In genomic region chr19:17418710-17419109, GRCh38 we compare ENCODE assay signal across 12 cellular contexts. TPM values are rescaled to one million over a fixed set of nuclear protein-coding genes. Genes with fewer than 3 reads are reported as not detected.
DNase-seq lines count a peak whose midpoint lies in the region; ATAC-seq, FAIRE-seq and TF ChIP-seq lines count a peak whose summit lies in the region.
"Had no signal": no experiment of that assay in that cellular context is flagged by ENCODE, and none has a peak within 500 bp of the region (broad histone marks: within the 10 kb centered on the region; RNA-seq: fewer than 3 reads in every experiment).

No MANE protein-coding gene starts in this region.

- H3K79me2 ChIP-seq in HepG2 (ENCODE audit: insufficient read depth, low read length) = no peaks in the 10 kb centered on the region

- no peak for FAIRE-seq in HepG2 (lab: Jason Lieb, UNC)

- ATAC-seq in HepG2 (no peak), right lobe of liver (no peak), HG03097 (IDR thresholded peaks at IDR 0.05; ENCODE audit: low FRiP score, unreplicated experiment) (no peak), HG02571 (IDR thresholded peaks at IDR 0.05; ENCODE audit: unreplicated experiment) (no peak)

- WGBS in HepG2 (ENCODE audit: low lambda C conversion rate) = 82% methylated on average over 3 of the region's 3 CpGs
- WGBS in right lobe of liver (ENCODE audit: insufficient coverage, low coverage, low lambda C conversion rate, missing lambda C conversion rate) = 62% methylated on average over 3 of the region's 3 CpGs

- TF ChIP-seq RAD21 in HepG2 (CRISPR knock-in tag; IDR thresholded peaks at IDR 0.05) = no peak

- H3K4me1 ChIP-seq in HepG2 (ENCODE audit: insufficient read depth, low read length) (peaks cover 17% of the 10 kb centered on the region), right lobe of liver (peaks cover 0 to 13% (median 0%) of the 10 kb centered on the region in 4 donors), iPS-15b (ENCODE audit: control insufficient read depth, insufficient read depth, low read length) (peaks cover 7% of the 10 kb centered on the region)

- intact Hi-C loops in HepG2 (cut with micrococcal nuclease; ENCODE audit: unreplicated experiment) = loop anchor here (1.0 kb wide), 1 partner anchor 13 kb away; the partner anchor contains the start of gene BST2
- intact Hi-C loops in right lobe of liver (cut with DNase I) = no loop called here

- POLR2A ChIA-PET in HepG2 (lab: Yijun Ruan, JAX) = interaction anchor here (1.8 to 2.0 kb wide), 3 partner anchors 12 to 109 kb away, joined by 5 to 76 read pairs (median 5); partner anchors contain the start of genes BST2 and DDA1

- H4K20me1 ChIP-seq in HepG2 (ENCODE audit: insufficient read depth, low read length) = no peaks in the 10 kb centered on the region

- H3K4me2 ChIP-seq in HepG2 (ENCODE audit: low read depth, low read length) = peak overlapping the region; percentile 91

- H3K4me3 ChIP-seq in HepG2 (replicated peaks in 1 of 3; ENCODE audit: insufficient read depth in 1 of 3, low read depth in 2 of 3, low read length in 3 of 3) = peak overlapping the region in 2 of 3 experiments; percentile 62 to 82; a peak in 2 of 6 replicates
- peak overlapping the region in 1 of 3 donors; percentile 90 for H3K4me3 ChIP-seq in right lobe of liver
- peak overlapping the region; percentile 76; the same call in 1 of the 2 replicates for H3K4me3 ChIP-seq in WI38 (ENCODE audit: low read depth, low read length)
- peak overlapping the region; percentile 53 for H3K4me3 ChIP-seq in iPS-15b (ENCODE audit: low read depth, low read length)

- no peaks in the 10 kb centered on the region for H3K27me3 ChIP-seq in HepG2 (ENCODE audit: control insufficient read depth in 1 of 2, insufficient read depth in 2 of 2, low read length in 2 of 2)
- H3K27me3 ChIP-seq in right lobe of liver = no peaks in the 10 kb centered on the region
- H3K27me3 ChIP-seq in iPS-15b (ENCODE audit: control insufficient read depth, insufficient read depth, low read length) = peaks cover 1% of the 10 kb centered on the region

- H3K36me3 ChIP-seq in HepG2 (replicated peaks in 1 of 2; ENCODE audit: control insufficient read depth in 1 of 2, insufficient read depth in 2 of 2, low read length in 2 of 2) (peaks cover 1 to 17% of the 10 kb centered on the region in 2 experiments; a peak in 2 of 5 replicates), right lobe of liver (peaks cover 0 to 4% (median 0%) of the 10 kb centered on the region in 4 donors), iPS-15b (ENCODE audit: control insufficient read depth, insufficient read depth, low read length) (no peaks in the 10 kb centered on the region)

- DNase-seq in HepG2 (ENCODE audit: low spot score) = no peak
- DNase-seq in right lobe of liver = no peak
- DNase-seq in iPS-NIHi11 (ENCODE audit: low spot score) = no peak
- no peak for DNase-seq in COLO668 (lab: John Stamatoyannopoulos, UW; ENCODE audit: unreplicated experiment)
- DNase-seq: activated CD4-positive, alpha-beta T cell treated with anti-CD3 and anti-CD28 coated beads, Interleukin-2, amount 50 U/mL, for 4 hours; DMS153; effector memory CD4-positive, alpha-beta T cell had no signal

- no peaks in the 10 kb centered on the region for H3K9me3 ChIP-seq in HepG2 (ENCODE audit: low read length)
- H3K9me3 ChIP-seq in right lobe of liver = no peaks in the 10 kb centered on the region
- H3K9me3 ChIP-seq in iPS-15b (ENCODE audit: control insufficient read depth, insufficient read depth, low read length) = no peaks in the 10 kb centered on the region

- H3K27ac ChIP-seq in HepG2 (ENCODE audit: extremely low read length, insufficient read depth, low read length) (peak overlapping the region; percentile 65), right lobe of liver (peak overlapping the region in 1 of 3 donors; percentile 56)

- no peak overlapping the region for H2AFZ ChIP-seq in HepG2 (ENCODE audit: low read length)

- BruUV-seq in HepG2 (replicated peaks; lab: Mats Ljungman, UMichigan) = no TSS peak

- TF ChIP-seq EP300 in HepG2 (IDR thresholded peaks at IDR 0.05; ENCODE audit: low read depth in 2 of 2, low read length in 2 of 2) (no peak), HepG2 (CRISPR knock-in tag; IDR thresholded peaks at IDR 0.05; ENCODE audit: borderline replicate concordance) (no peak)

- CTCF ChIA-PET in HepG2 (lab: Yijun Ruan, JAX; ENCODE audit: low intra/inter-chr PET ratio, low total read pairs) = no interaction called here

- TF ChIP-seq POLR2A in HepG2 (IDR thresholded peaks at IDR 0.05; ENCODE audit: insufficient read depth in 1 of 2, low read depth in 2 of 2, low read length in 2 of 2) (no peak), right lobe of liver (IDR thresholded peaks at IDR 0.05) (no peak)

- TF ChIP-seq CTCF in HepG2 (CRISPR knock-in tag; IDR thresholded peaks at IDR 0.05) (no peak), right lobe of liver (IDR thresholded peaks at IDR 0.05) (no peak), WI38 (IDR thresholded peaks at IDR 0.05; ENCODE audit: low read depth, low read length) (no peak)

- in situ Hi-C loops in HepG2 (cut with HindIII; ENCODE audit: extremely low pct_ligation_motif_present, low pct_unique_long_range_greater_than_20kb) = no loop called here

- H3K9ac ChIP-seq in HepG2 (ENCODE audit: insufficient read depth, low read depth, low read length) = peak overlapping the region; percentile 69
- no peak overlapping the region for H3K9ac ChIP-seq in iPS-15b (ENCODE audit: low read depth, low read length)

RNA-seq across cellular contexts. Expression of gene MVB12A, which starts 1.1 kb away (rescaled TPM):
- total RNA-seq in HepG2 (2016; rRNA removed; fragmentation: Illumina TruSeq; extraction: Trizol) (31.8 and 36.1 TPM in 2 replicates), right lobe of liver (10 to 100 TPM; 13.5 to 38.0 (median 15.8) TPM)
- 30.1 and 30.6 TPM in 2 replicates for total RNA-seq in HepG2 (2016; cell fraction: cytosol; rRNA removed; fragmentation: Illumina TruSeq; extraction: Trizol; ENCODE audit: low read depth)
- total RNA-seq in HepG2 (2016; cell fraction: insoluble cytoplasmic fraction; rRNA removed; fragmentation: Illumina TruSeq; extraction: Trizol) = 30.0 and 39.0 TPM in 2 replicates
- total RNA-seq in HepG2 (2016; cell fraction: membrane; rRNA removed; fragmentation: Illumina TruSeq; extraction: Trizol) = 33.0 and 34.1 TPM in 2 replicates
- total RNA-seq in HepG2 (2016; cell fraction: nucleus; rRNA removed; fragmentation: Illumina TruSeq; extraction: Trizol) = 18.9 and 22.8 TPM in 2 replicates
- 35.7 and 37.3 TPM in 2 replicates for polyA plus RNA-seq in HepG2 (2011; rRNA removed)
- 26.1 and 39.6 TPM in 2 replicates for polyA plus RNA-seq in HepG2 (2011; cell fraction: cytosol; rRNA removed)
- polyA plus RNA-seq in HepG2 (2011; cell fraction: nucleus; rRNA removed) = 45.3 and 45.4 TPM in 2 replicates
- 14.4 and 20.3 TPM in 2 replicates for polyA plus RNA-seq in HepG2 (2012)
- polyA plus RNA-seq in HepG2 (2016; cell fraction: cytosol; fragmentation: Illumina TruSeq; extraction: Trizol; ENCODE audit: low read depth) = 28.7 and 28.8 TPM in 2 replicates
- polyA plus RNA-seq in HepG2 (2016; cell fraction: insoluble cytoplasmic fraction; fragmentation: Illumina TruSeq; extraction: Trizol; ENCODE audit: low read depth) = 35.0 and 39.7 TPM in 2 replicates
- polyA plus RNA-seq in HepG2 (2016; cell fraction: membrane; fragmentation: Illumina TruSeq; extraction: Trizol; ENCODE audit: low read depth) = 28.9 and 34.5 TPM in 2 replicates
- polyA plus RNA-seq in HepG2 (2016; cell fraction: nucleus; fragmentation: Illumina TruSeq; extraction: Trizol; ENCODE audit: insufficient read depth, low read depth) = 45.9 and 46.3 TPM in 2 replicates
- 24.7 and 47.5 TPM in 2 replicates for polyA minus RNA-seq in HepG2 (2011; rRNA and poly(A)+ RNA removed; ENCODE audit: low replicate concordance)
- 10.8 and 16.3 TPM in 2 replicates for polyA minus RNA-seq in HepG2 (2011; cell fraction: cytosol; rRNA and poly(A)+ RNA removed)
- polyA minus RNA-seq in HepG2 (2011; cell fraction: nucleus; rRNA and poly(A)+ RNA removed) = 13.8 and 16.9 TPM in 2 replicates

RNA-seq across cellular contexts. Expression of gene BST2, which starts 13.3 kb away (rescaled TPM):
- total RNA-seq in HepG2 (2016; rRNA removed; fragmentation: Illumina TruSeq; extraction: Trizol) = 39.1 and 58.8 TPM in 2 replicates
- total RNA-seq in HepG2 (2016; cell fraction: cytosol; rRNA removed; fragmentation: Illumina TruSeq; extraction: Trizol; ENCODE audit: low read depth) = 13.2 and 16.4 TPM in 2 replicates
- total RNA-seq in HepG2 (2016; cell fraction: insoluble cytoplasmic fraction; rRNA removed; fragmentation: Illumina TruSeq; extraction: Trizol) = 39.2 and 64.4 TPM in 2 replicates
- total RNA-seq in HepG2 (2016; cell fraction: membrane; rRNA removed; fragmentation: Illumina TruSeq; extraction: Trizol) = 23.1 TPM in 2 replicates
- 45.3 and 48.7 TPM in 2 replicates for total RNA-seq in HepG2 (2016; cell fraction: nucleus; rRNA removed; fragmentation: Illumina TruSeq; extraction: Trizol)
- 93.8 and 105 TPM in 2 replicates for polyA plus RNA-seq in HepG2 (2011; rRNA removed)
- 120 and 135 TPM in 2 replicates for polyA plus RNA-seq in HepG2 (2011; cell fraction: cytosol; rRNA removed)
- polyA plus RNA-seq in HepG2 (2011; cell fraction: nucleus; rRNA removed) = 45.7 and 55.1 TPM in 2 replicates
- 40.8 and 80.1 TPM in 2 replicates for polyA plus RNA-seq in HepG2 (2012)
- 20.8 and 22.8 TPM in 2 replicates for polyA plus RNA-seq in HepG2 (2016; cell fraction: cytosol; fragmentation: Illumina TruSeq; extraction: Trizol; ENCODE audit: low read depth)
- 52.4 and 55.4 TPM in 2 replicates for polyA plus RNA-seq in HepG2 (2016; cell fraction: insoluble cytoplasmic fraction; fragmentation: Illumina TruSeq; extraction: Trizol; ENCODE audit: low read depth)
- polyA plus RNA-seq in HepG2 (2016; cell fraction: membrane; fragmentation: Illumina TruSeq; extraction: Trizol; ENCODE audit: low read depth) = 30.0 and 30.4 TPM in 2 replicates
- 103 and 116 TPM in 2 replicates for polyA plus RNA-seq in HepG2 (2016; cell fraction: nucleus; fragmentation: Illumina TruSeq; extraction: Trizol; ENCODE audit: insufficient read depth, low read depth)
- 56.6 and 402 TPM in 2 replicates for polyA minus RNA-seq in HepG2 (2011; rRNA and poly(A)+ RNA removed; ENCODE audit: low replicate concordance)
- 23.0 and 24.4 TPM in 2 replicates for polyA minus RNA-seq in HepG2 (2011; cell fraction: cytosol; rRNA and poly(A)+ RNA removed)
- polyA minus RNA-seq in HepG2 (2011; cell fraction: nucleus; rRNA and poly(A)+ RNA removed) = 13.5 and 26.4 TPM in 2 replicates
- total RNA-seq in right lobe of liver = 100 to 1,000 TPM in 3 of 6 experiments, 10 to 100 TPM in 3; 78.2 to 157 (median 96.2) TPM

RNA-seq across cellular contexts. Expression of gene CCDC194, which starts 24.7 kb away (rescaled TPM):
- total RNA-seq in HepG2 (2016; rRNA removed; fragmentation: Illumina TruSeq; extraction: Trizol) = 0.13 TPM in 1 of 2 replicates, not detected in the other
- not detected in 2 replicates for total RNA-seq in HepG2 (2016; cell fraction: cytosol; rRNA removed; fragmentation: Illumina TruSeq; extraction: Trizol; ENCODE audit: low read depth)
- total RNA-seq in HepG2 (2016; cell fraction: insoluble cytoplasmic fraction; rRNA removed; fragmentation: Illumina TruSeq; extraction: Trizol) = 0.22 TPM in 1 of 2 replicates, not detected in the other
- total RNA-seq in HepG2 (2016; cell fraction: membrane; rRNA removed; fragmentation: Illumina TruSeq; extraction: Trizol) = not detected in 2 replicates
- 0.50 TPM in 1 of 2 replicates, not detected in the other for total RNA-seq in HepG2 (2016; cell fraction: nucleus; rRNA removed; fragmentation: Illumina TruSeq; extraction: Trizol)
- polyA plus RNA-seq in HepG2 (2011; rRNA removed) = 0.21 and 0.35 TPM in 2 replicates
- 0.08 TPM in 1 of 2 replicates, not detected in the other for polyA plus RNA-seq in HepG2 (2011; cell fraction: cytosol; rRNA removed)
- polyA plus RNA-seq in HepG2 (2011; cell fraction: nucleus; rRNA removed) = 1.5 and 2.7 TPM in 2 replicates
- 0.60 and 0.69 TPM in 2 replicates for polyA plus RNA-seq in HepG2 (2012)
- polyA plus RNA-seq in HepG2 (2016; cell fraction: cytosol; fragmentation: Illumina TruSeq; extraction: Trizol; ENCODE audit: low read depth) = not detected in 2 replicates
- polyA plus RNA-seq in HepG2 (2016; cell fraction: insoluble cytoplasmic fraction; fragmentation: Illumina TruSeq; extraction: Trizol; ENCODE audit: low read depth) = not detected in 2 replicates
- polyA plus RNA-seq in HepG2 (2016; cell fraction: membrane; fragmentation: Illumina TruSeq; extraction: Trizol; ENCODE audit: low read depth) = not detected in 2 replicates
- polyA plus RNA-seq in HepG2 (2016; cell fraction: nucleus; fragmentation: Illumina TruSeq; extraction: Trizol; ENCODE audit: insufficient read depth, low read depth) = 0.62 and 1.2 TPM in 2 replicates
- polyA minus RNA-seq in HepG2 (2011; rRNA and poly(A)+ RNA removed; ENCODE audit: low replicate concordance) = 3.3 TPM in 1 of 2 replicates, not detected in the other
- not detected in 2 replicates for polyA minus RNA-seq in HepG2 (2011; cell fraction: cytosol; rRNA and poly(A)+ RNA removed)
- polyA minus RNA-seq in HepG2 (2011; cell fraction: nucleus; rRNA and poly(A)+ RNA removed) = 1.9 and 3.0 TPM in 2 replicates
- total RNA-seq in right lobe of liver = 1 to 10 TPM in 1 of 6 experiments, under 1 TPM in 3, not detected in 2; 0.26 to 1.2 (median 0.36) TPM

RNA-seq across cellular contexts. Expression of gene TMEM221, which starts 29.8 kb away (rescaled TPM):
- total RNA-seq in HepG2 (2016; rRNA removed; fragmentation: Illumina TruSeq; extraction: Trizol) = 0.55 and 0.77 TPM in 2 replicates
- total RNA-seq in HepG2 (2016; cell fraction: cytosol; rRNA removed; fragmentation: Illumina TruSeq; extraction: Trizol; ENCODE audit: low read depth) = 0.51 and 0.53 TPM in 2 replicates
- total RNA-seq in HepG2 (2016; cell fraction: insoluble cytoplasmic fraction; rRNA removed; fragmentation: Illumina TruSeq; extraction: Trizol) = 0.39 and 0.50 TPM in 2 replicates
- total RNA-seq in HepG2 (2016; cell fraction: membrane; rRNA removed; fragmentation: Illumina TruSeq; extraction: Trizol) = 0.46 and 0.62 TPM in 2 replicates
- total RNA-seq in HepG2 (2016; cell fraction: nucleus; rRNA removed; fragmentation: Illumina TruSeq; extraction: Trizol) = 0.94 and 1.4 TPM in 2 replicates
- polyA plus RNA-seq in HepG2 (2011; rRNA removed) = 0.27 and 0.33 TPM in 2 replicates
- polyA plus RNA-seq in HepG2 (2011; cell fraction: cytosol; rRNA removed) = 0.19 and 0.24 TPM in 2 replicates
- polyA plus RNA-seq in HepG2 (2011; cell fraction: nucleus; rRNA removed) = 0.61 and 0.64 TPM in 2 replicates
- polyA plus RNA-seq in HepG2 (2012) = 0.43 and 0.50 TPM in 2 replicates
- polyA plus RNA-seq in HepG2 (2016; cell fraction: cytosol; fragmentation: Illumina TruSeq; extraction: Trizol; ENCODE audit: low read depth) = 0.25 and 0.32 TPM in 2 replicates
- 0.28 and 0.31 TPM in 2 replicates for polyA plus RNA-seq in HepG2 (2016; cell fraction: insoluble cytoplasmic fraction; fragmentation: Illumina TruSeq; extraction: Trizol; ENCODE audit: low read depth)
- polyA plus RNA-seq in HepG2 (2016; cell fraction: membrane; fragmentation: Illumina TruSeq; extraction: Trizol; ENCODE audit: low read depth) = 0.24 and 0.40 TPM in 2 replicates
- 1.3 and 2.0 TPM in 2 replicates for polyA plus RNA-seq in HepG2 (2016; cell fraction: nucleus; fragmentation: Illumina TruSeq; extraction: Trizol; ENCODE audit: insufficient read depth, low read depth)
- 0.14 and 0.36 TPM in 2 replicates for polyA minus RNA-seq in HepG2 (2011; rRNA and poly(A)+ RNA removed; ENCODE audit: low replicate concordance)
- not detected in 2 replicates for polyA minus RNA-seq in HepG2 (2011; cell fraction: cytosol; rRNA and poly(A)+ RNA removed)
- 0.52 TPM in 1 of 2 replicates, not detected in the other for polyA minus RNA-seq in HepG2 (2011; cell fraction: nucleus; rRNA and poly(A)+ RNA removed)
- total RNA-seq in right lobe of liver = under 1 TPM in 3 of 6 experiments, not detected in 3; 0.12 to 0.19 (median 0.16) TPM
- total RNA-seq: mononuclear cell had no signal

RNA-seq across cellular contexts. Expression of gene PLVAP, which starts 41.6 kb away (rescaled TPM):
- not detected in 2 replicates for total RNA-seq in HepG2 (2016; rRNA removed; fragmentation: Illumina TruSeq; extraction: Trizol)
- total RNA-seq in HepG2 (2016; cell fraction: cytosol; rRNA removed; fragmentation: Illumina TruSeq; extraction: Trizol; ENCODE audit: low read depth) = not detected in 2 replicates
- total RNA-seq in HepG2 (2016; cell fraction: insoluble cytoplasmic fraction; rRNA removed; fragmentation: Illumina TruSeq; extraction: Trizol) = not detected in 2 replicates
- total RNA-seq in HepG2 (2016; cell fraction: membrane; rRNA removed; fragmentation: Illumina TruSeq; extraction: Trizol) = not detected in 2 replicates
- total RNA-seq in HepG2 (2016; cell fraction: nucleus; rRNA removed; fragmentation: Illumina TruSeq; extraction: Trizol) = not detected in 2 replicates
- polyA plus RNA-seq in HepG2 (2011; rRNA removed) = 0.26 TPM in 1 of 2 replicates, not detected in the other
- not detected in 2 replicates for polyA plus RNA-seq in HepG2 (2011; cell fraction: cytosol; rRNA removed)
- 0.26 and 0.58 TPM in 2 replicates for polyA plus RNA-seq in HepG2 (2011; cell fraction: nucleus; rRNA removed)
- polyA plus RNA-seq in HepG2 (2012) = not detected in 2 replicates
- polyA plus RNA-seq in HepG2 (2016; cell fraction: cytosol; fragmentation: Illumina TruSeq; extraction: Trizol; ENCODE audit: low read depth) = not detected in 2 replicates
- polyA plus RNA-seq in HepG2 (2016; cell fraction: insoluble cytoplasmic fraction; fragmentation: Illumina TruSeq; extraction: Trizol; ENCODE audit: low read depth) = not detected in 2 replicates
- polyA plus RNA-seq in HepG2 (2016; cell fraction: membrane; fragmentation: Illumina TruSeq; extraction: Trizol; ENCODE audit: low read depth) = not detected in 2 replicates
- not detected in 2 replicates for polyA plus RNA-seq in HepG2 (2016; cell fraction: nucleus; fragmentation: Illumina TruSeq; extraction: Trizol; ENCODE audit: insufficient read depth, low read depth)
- polyA minus RNA-seq in HepG2 (2011; rRNA and poly(A)+ RNA removed; ENCODE audit: low replicate concordance) = not detected in 2 replicates
- not detected in 2 replicates for polyA minus RNA-seq in HepG2 (2011; cell fraction: cytosol; rRNA and poly(A)+ RNA removed)
- not detected in 2 replicates for polyA minus RNA-seq in HepG2 (2011; cell fraction: nucleus; rRNA and poly(A)+ RNA removed)
- 10 to 100 TPM in 1 of 6 experiments, 1 to 10 TPM in 4, under 1 TPM in 1; 0.78 to 16.6 (median 4.1) TPM for total RNA-seq in right lobe of liver
